In genomic region chr16:8949536-8950418, GRCh38 we compare ENCODE assay signal across 1 cellular context.
TF ChIP-seq lines count a peak whose summit lies in the region.

No MANE protein-coding gene starts in this region.

TF ChIP-seq in HepG2, 621 proteins besides CTCF, POLR2A, EP300 and RAD21 (continued from another document and continues in another):
- TF ChIP-seq GMEB1 (CRISPR knock-in tag; IDR thresholded peaks at IDR 0.05; ENCODE audit: borderline replicate concordance) = peak; percentile 49; the same call in 1 of the 2 replicates
- peak; percentile 33; the same call in 1 of the 2 replicates for TF ChIP-seq ARID5B (CRISPR knock-in tag; IDR thresholded peaks at IDR 0.05)
- 0 out of 2 replicates have a peak, but pooled peaks have one; percentile 19 for TF ChIP-seq NCOA2 (CRISPR knock-in tag; IDR thresholded peaks at IDR 0.05)
- peak; percentile 36; the same call in 1 of the 2 replicates for TF ChIP-seq ZBTB7B (CRISPR knock-in tag; IDR thresholded peaks at IDR 0.05)
- TF ChIP-seq CCDC6 (CRISPR knock-in tag; IDR thresholded peaks at IDR 0.05) = 0 out of 2 replicates have a peak, but pooled peaks have one; percentile 26
- TF ChIP-seq ZNF124 (CRISPR knock-in tag; IDR thresholded peaks at IDR 0.05) = 0 out of 2 replicates have a peak, but pooled peaks have one; percentile 32
- TF ChIP-seq NR2F2 (IDR thresholded peaks at IDR 0.05; ENCODE audit: borderline replicate concordance, low read depth) = 0 out of 2 replicates have a peak, but pooled peaks have one; percentile 45
- 0 out of 2 replicates have a peak, but pooled peaks have one; percentile 70 for TF ChIP-seq GLI4 (CRISPR knock-in tag; IDR thresholded peaks at IDR 0.05; ENCODE audit: borderline replicate concordance)
- 0 out of 2 replicates have a peak, but pooled peaks have one; percentile 12 for TF ChIP-seq SAP130 (CRISPR knock-in tag; IDR thresholded peaks at IDR 0.05; ENCODE audit: low read depth)
- no peak for TF ChIP-seq NFYC (CRISPR knock-in tag; IDR thresholded peaks at IDR 0.05)
- TF ChIP-seq ZNF407 (CRISPR knock-in tag; IDR thresholded peaks at IDR 0.05; ENCODE audit: not compliant biosample characterization) = no peak
- peak; percentile 85 for TF ChIP-seq RBM22 (optimal IDR thresholded peaks at IDR 0.05; ENCODE audit: low read length)
- peak; percentile 39; the same call in 1 of the 2 replicates for TF ChIP-seq NR2F6 (IDR thresholded peaks at IDR 0.05)
- peak; percentile 21; the same call in 1 of the 2 replicates for TF ChIP-seq NR2F6 (CRISPR knock-in tag; IDR thresholded peaks at IDR 0.05)
- no peak for TF ChIP-seq ZNF180 (CRISPR knock-in tag; IDR thresholded peaks at IDR 0.05; ENCODE audit: borderline replicate concordance, low read depth)
- TF ChIP-seq SIN3B (IDR thresholded peaks at IDR 0.05; ENCODE audit: low read length) = no peak
- TF ChIP-seq IRF2 (CRISPR knock-in tag; IDR thresholded peaks at IDR 0.05) = 0 out of 2 replicates have a peak, but pooled peaks have one; percentile 15
- peak; percentile 24; the same call in 1 of the 2 replicates for TF ChIP-seq ETV5 (CRISPR knock-in tag; IDR thresholded peaks at IDR 0.05; ENCODE audit: borderline replicate concordance)
- TF ChIP-seq ETS1 (CRISPR knock-in tag; IDR thresholded peaks at IDR 0.05) = no peak
- TF ChIP-seq GATAD2A (CRISPR knock-in tag; IDR thresholded peaks at IDR 0.05) = peak; percentile 24; the same call in 1 of the 2 replicates
- TF ChIP-seq ZNF44 (CRISPR knock-in tag; IDR thresholded peaks at IDR 0.05) = peak; percentile 74; the same call in 1 of the 2 replicates
- no peak for TF ChIP-seq ZSCAN9 (CRISPR knock-in tag; IDR thresholded peaks at IDR 0.05; ENCODE audit: borderline replicate concordance)
- TF ChIP-seq RAD51 (IDR thresholded peaks at IDR 0.05; ENCODE audit: borderline replicate concordance) = no peak
- TF ChIP-seq CENPBD1 (CRISPR knock-in tag; IDR thresholded peaks at IDR 0.05; ENCODE audit: borderline replicate concordance, low read depth) = no peak
- no peak for TF ChIP-seq THAP8 (CRISPR knock-in tag; IDR thresholded peaks at IDR 0.05; ENCODE audit: borderline replicate concordance)
- peak; percentile 71 for TF ChIP-seq PATZ1 (CRISPR knock-in tag; IDR thresholded peaks at IDR 0.05)
- TF ChIP-seq ZHX2 (IDR thresholded peaks at IDR 0.05; ENCODE audit: low read depth) = no peak
- TF ChIP-seq ZHX2 (CRISPR knock-in tag; IDR thresholded peaks at IDR 0.05; ENCODE audit: borderline replicate concordance) = no peak
- TF ChIP-seq SALL1 (CRISPR knock-in tag; IDR thresholded peaks at IDR 0.05) = peak; percentile 34
- TF ChIP-seq ZSCAN25 (CRISPR knock-in tag; IDR thresholded peaks at IDR 0.05) = peak; percentile 36; the same call in 1 of the 2 replicates
- no peak for TF ChIP-seq ZNF143 (CRISPR knock-in tag; IDR thresholded peaks at IDR 0.05)
